ENCODE assay signal across 8 cellular contexts in genomic region chr16:28711220-28712083, GRCh38. TPM values are rescaled to one million over a fixed set of nuclear protein-coding genes. Genes with fewer than 3 reads are reported as not detected.
DNase-seq lines count a peak whose midpoint lies in the region; ATAC-seq and TF ChIP-seq lines count a peak whose summit lies in the region.
"Not testable (repeated sequence)": the region's sequence is repeated elsewhere in the genome, so short reads cannot be mapped to it uniquely, and the experiment has no call there.

Gene EIF3C, plus strand, starts transcription at chr16:28711464. Its CDS starts 223 bp downstream, at chr16:28711687.

- not testable (repeated sequence) for H3K27ac ChIP-seq in RWPE2 (ENCODE audit: poor library complexity, severe bottlenecking); body of pancreas; heart left ventricle; urinary bladder (ENCODE audit: low read depth)

- not testable (repeated sequence) for H3K4me3 ChIP-seq in RWPE2 (ENCODE audit: severe bottlenecking); body of pancreas; urinary bladder (ENCODE audit: low read depth, low read length)
- peak within 1 kb of the TSS in 2 of 12 donors; percentile 50 to 53 for H3K4me3 ChIP-seq in heart left ventricle

- intact Hi-C loops in body of pancreas (cut with DNase I); heart left ventricle (cut with DNase I): not testable (repeated sequence)

- peak within 1 kb of the TSS; percentile 79 for H3K4me3 Mint-ChIP-seq in neural crest cell

- ATAC-seq in GM18502 (IDR thresholded peaks at IDR 0.05; ENCODE audit: poor library complexity, unreplicated experiment) (peak; percentile 97), GM21619 (IDR thresholded peaks at IDR 0.05; ENCODE audit: unreplicated experiment) (peak; percentile 97), HG03135 (IDR thresholded peaks at IDR 0.05; ENCODE audit: unreplicated experiment) (peak; percentile 96), RWPE2 (ENCODE audit: low read depth) (peak; percentile 99), body of pancreas (peak; percentile 99), heart left ventricle (peak; percentile 99 to 100 (median 100))

- H3K9me3 Mint-ChIP-seq in neural crest cell, result not testable (repeated sequence)

- H3K36me3 ChIP-seq in RWPE2 (ENCODE audit: low read depth); body of pancreas (replicated peaks in 1 of 2; ENCODE audit: insufficient read depth in 1 of 2, low read depth in 2 of 2); heart left ventricle; urinary bladder (ENCODE audit: insufficient read depth): not testable (repeated sequence)

- not testable (repeated sequence) for H3K27me3 ChIP-seq in RWPE2 (ENCODE audit: insufficient read depth, poor library complexity, severe bottlenecking); body of pancreas; heart left ventricle

- not testable (repeated sequence) for H3K4me1 ChIP-seq in RWPE2 (ENCODE audit: insufficient read depth, poor library complexity, severe bottlenecking); body of pancreas; heart left ventricle; urinary bladder (ENCODE audit: insufficient read depth)

- no CpG with 5 or more reads among the region's 66 CpGs for WGBS in body of pancreas, 2 donors
- no CpG with 5 or more reads among the region's 66 CpGs for WGBS in heart left ventricle, 4 donors
- no CpG with 5 or more reads among the region's 66 CpGs for WGBS in urinary bladder

- not testable (repeated sequence) for DNase-seq in RWPE2 (ENCODE audit: low spot score); body of pancreas; heart left ventricle; neural crest cell (ENCODE audit: low read depth, low spot score)

- not testable (repeated sequence) for H3K4me1 Mint-ChIP-seq in neural crest cell

- H3K36me3 Mint-ChIP-seq in neural crest cell (ENCODE audit: low read depth), result not testable (repeated sequence)

- TF ChIP-seq POLR2A in body of pancreas (IDR thresholded peaks at IDR 0.05); heart left ventricle (IDR thresholded peaks at IDR 0.05): not testable (repeated sequence)

- TF ChIP-seq CTCF in RWPE2 (IDR thresholded peaks at IDR 0.05; ENCODE audit: poor library complexity, severe bottlenecking); body of pancreas (IDR thresholded peaks at IDR 0.05); heart left ventricle (IDR thresholded peaks at IDR 0.05); neural crest cell (conservative IDR thresholded peaks at IDR 0.05): not testable (repeated sequence)

- not testable (repeated sequence) for H3K9me3 ChIP-seq in RWPE2 (ENCODE audit: severe bottlenecking); body of pancreas; heart left ventricle

- not testable (repeated sequence) for H3K27me3 Mint-ChIP-seq in neural crest cell (ENCODE audit: low read depth)

- H3K27ac Mint-ChIP-seq in neural crest cell (ENCODE audit: unreplicated experiment), result not testable (repeated sequence)

RNA-seq across cellular contexts. Expression of gene EIF3C, which starts in this region (rescaled TPM):
- total RNA-seq in body of pancreas (100 to 1,000 TPM; 145 to 314 TPM), heart left ventricle (100 to 1,000 TPM; 168 to 667 (median 433) TPM), neural crest cell (901 and 985 TPM in 2 replicates), urinary bladder (82.3 TPM)
- polyA plus RNA-seq in heart left ventricle (100 to 1,000 TPM; 467 to 477 TPM), urinary bladder (323 TPM)
